In the genomic region with DNA sequence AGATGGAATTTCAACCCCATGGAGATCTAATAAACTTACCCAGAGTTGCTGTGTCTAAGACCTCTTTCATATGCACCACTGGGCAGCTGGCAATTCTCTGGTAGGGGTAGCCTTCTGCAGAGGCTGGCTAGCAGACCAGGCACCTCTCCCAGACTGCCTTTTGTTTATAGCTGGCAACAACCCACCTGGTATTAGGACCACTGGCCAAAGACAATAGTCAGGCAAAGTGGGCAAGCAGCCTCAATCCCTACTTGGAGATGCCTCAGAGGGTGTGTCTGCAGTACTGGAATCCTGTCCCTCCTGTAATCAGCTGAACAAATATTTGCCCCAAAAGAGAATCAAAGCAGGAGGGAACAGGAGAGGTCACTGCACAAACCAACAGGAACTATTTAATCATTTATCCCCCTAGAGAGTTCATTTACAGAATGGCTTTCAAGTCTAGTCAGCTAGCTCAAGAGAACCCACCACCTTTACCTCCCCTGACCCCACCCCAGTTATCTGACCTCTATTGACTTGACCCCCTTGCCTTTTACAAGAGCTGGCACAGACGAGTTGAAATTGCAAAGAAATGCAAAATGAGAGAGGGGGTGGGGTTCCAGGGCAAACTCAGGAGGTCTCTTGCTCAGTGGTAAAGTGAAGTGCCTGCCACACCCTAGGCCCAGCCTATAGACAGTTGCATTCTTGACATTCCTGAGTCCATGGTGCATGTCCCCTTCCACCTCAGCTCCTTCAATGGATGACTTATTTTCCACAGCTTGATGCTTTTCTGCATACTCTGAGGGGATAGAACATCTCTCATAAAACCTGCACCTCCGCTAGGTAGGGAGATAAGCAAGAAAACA, we compare ENCODE assay signal across 8 cellular contexts. TPM values are rescaled to one million over a fixed set of nuclear protein-coding genes. Genes with fewer than 3 reads are reported as not detected.
DNase-seq lines count a peak whose midpoint lies in the region; ATAC-seq and TF ChIP-seq lines count a peak whose summit lies in the region.

No MANE protein-coding gene starts in this region.

- no peaks in the 10 kb centered on the region for H3F3A ChIP-seq in neural cell (ENCODE audit: insufficient read depth, low read length, poor library complexity, severe bottlenecking)

- no peak for TF ChIP-seq RAD21 in neural cell (conservative IDR thresholded peaks at IDR 0.05)

- peak overlapping the region; percentile 24 for H3K9ac ChIP-seq in neural cell (ENCODE audit: low read length)

- peaks cover 71% of the 10 kb centered on the region for H3K36me3 ChIP-seq in RWPE2 (ENCODE audit: low read depth)
- no peaks in the 10 kb centered on the region for H3K36me3 ChIP-seq in neural cell (ENCODE audit: insufficient read depth, low read length)

- H4K20me1 ChIP-seq in neural cell (ENCODE audit: insufficient read depth): peaks cover 3% of the 10 kb centered on the region

- peak overlapping the region; percentile 99 for H3K4me2 ChIP-seq in neural cell (ENCODE audit: low read length)

- no peak overlapping the region for H2AFZ ChIP-seq in neural cell (ENCODE audit: low read depth, low read length)

- H3K79me2 ChIP-seq in neural cell (replicated peaks; ENCODE audit: insufficient read depth, low read length): peaks cover 64% of the 10 kb centered on the region

- peak; percentile 34 for DNase-seq in SIG-M5 treated with dmso at 0.1 percent for 504 hours (lab: John Stamatoyannopoulos, UW; ENCODE audit: unreplicated experiment)
- no peak for DNase-seq in SIG-M5 (lab: John Stamatoyannopoulos, UW)
- DNase-seq in RWPE2 (ENCODE audit: low spot score): peak; percentile 88
- DNase-seq in epithelial cell of proximal tubule (ENCODE audit: low read depth): peak; percentile 80
- DNase-seq in NCI-H2227 treated with DMSO at 0.1 percent for 48 hours (lab: John Stamatoyannopoulos, UW): no peak

- H3K27me3 ChIP-seq in RWPE2 (ENCODE audit: insufficient read depth, poor library complexity, severe bottlenecking): no peaks in the 10 kb centered on the region
- H3K27me3 ChIP-seq in neural cell (ENCODE audit: insufficient read depth, low read depth, low read length): no peaks in the 10 kb centered on the region

- H3K4me1 ChIP-seq in RWPE2 (ENCODE audit: insufficient read depth, poor library complexity, severe bottlenecking): peaks cover 44% of the 10 kb centered on the region

- no peaks in the 10 kb centered on the region for H3K9me3 ChIP-seq in RWPE2 (ENCODE audit: severe bottlenecking)
- no peaks in the 10 kb centered on the region for H3K9me3 ChIP-seq in neural cell (ENCODE audit: low read length)

- H3K27ac ChIP-seq in RWPE2 (ENCODE audit: poor library complexity, severe bottlenecking) (peak overlapping the region; percentile 99), neural cell (ENCODE audit: low read length) (no peak overlapping the region)

- peak overlapping the region; percentile 54 for H3K4me3 ChIP-seq in RWPE2 (ENCODE audit: severe bottlenecking)
- H3K4me3 ChIP-seq in epithelial cell of proximal tubule (ENCODE audit: low read depth, low read length): peak overlapping the region; percentile 85
- H3K4me3 ChIP-seq in neural cell (ENCODE audit: low read length): peak overlapping the region; percentile 73

- TF ChIP-seq EP300 in neural cell (conservative IDR thresholded peaks at IDR 0.05; ENCODE audit: poor library complexity, severe bottlenecking): no peak

- H3K9me2 ChIP-seq in neural cell (ENCODE audit: insufficient read depth, low read length): no peaks in the 10 kb centered on the region

- TF ChIP-seq CTCF in RWPE2 (IDR thresholded peaks at IDR 0.05; ENCODE audit: poor library complexity, severe bottlenecking) (no peak), epithelial cell of proximal tubule (conservative IDR thresholded peaks at IDR 0.05; ENCODE audit: low read depth, low read length) (no peak), neural cell (IDR thresholded peaks at IDR 0.05; ENCODE audit: poor library complexity, severe bottlenecking) (no peak)

- peak; percentile 50 for ATAC-seq in RWPE2 (ENCODE audit: low read depth)
- ATAC-seq in HG03571 (IDR thresholded peaks at IDR 0.05; ENCODE audit: unreplicated experiment): no peak
- no peak for ATAC-seq in GM18907 (IDR thresholded peaks at IDR 0.05; ENCODE audit: unreplicated experiment)

TF ChIP-seq in neural cell, 6 proteins besides CTCF, POLR2A, EP300 and RAD21:
- TF ChIP-seq SMC3 (conservative IDR thresholded peaks at IDR 0.05; ENCODE audit: poor library complexity): no peak
- no peak for TF ChIP-seq MXI1 (conservative IDR thresholded peaks at IDR 0.05; ENCODE audit: poor library complexity, severe bottlenecking)
- TF ChIP-seq POLR2AphosphoS5 (IDR thresholded peaks at IDR 0.05): no peak
- TF ChIP-seq, protein P1, sequence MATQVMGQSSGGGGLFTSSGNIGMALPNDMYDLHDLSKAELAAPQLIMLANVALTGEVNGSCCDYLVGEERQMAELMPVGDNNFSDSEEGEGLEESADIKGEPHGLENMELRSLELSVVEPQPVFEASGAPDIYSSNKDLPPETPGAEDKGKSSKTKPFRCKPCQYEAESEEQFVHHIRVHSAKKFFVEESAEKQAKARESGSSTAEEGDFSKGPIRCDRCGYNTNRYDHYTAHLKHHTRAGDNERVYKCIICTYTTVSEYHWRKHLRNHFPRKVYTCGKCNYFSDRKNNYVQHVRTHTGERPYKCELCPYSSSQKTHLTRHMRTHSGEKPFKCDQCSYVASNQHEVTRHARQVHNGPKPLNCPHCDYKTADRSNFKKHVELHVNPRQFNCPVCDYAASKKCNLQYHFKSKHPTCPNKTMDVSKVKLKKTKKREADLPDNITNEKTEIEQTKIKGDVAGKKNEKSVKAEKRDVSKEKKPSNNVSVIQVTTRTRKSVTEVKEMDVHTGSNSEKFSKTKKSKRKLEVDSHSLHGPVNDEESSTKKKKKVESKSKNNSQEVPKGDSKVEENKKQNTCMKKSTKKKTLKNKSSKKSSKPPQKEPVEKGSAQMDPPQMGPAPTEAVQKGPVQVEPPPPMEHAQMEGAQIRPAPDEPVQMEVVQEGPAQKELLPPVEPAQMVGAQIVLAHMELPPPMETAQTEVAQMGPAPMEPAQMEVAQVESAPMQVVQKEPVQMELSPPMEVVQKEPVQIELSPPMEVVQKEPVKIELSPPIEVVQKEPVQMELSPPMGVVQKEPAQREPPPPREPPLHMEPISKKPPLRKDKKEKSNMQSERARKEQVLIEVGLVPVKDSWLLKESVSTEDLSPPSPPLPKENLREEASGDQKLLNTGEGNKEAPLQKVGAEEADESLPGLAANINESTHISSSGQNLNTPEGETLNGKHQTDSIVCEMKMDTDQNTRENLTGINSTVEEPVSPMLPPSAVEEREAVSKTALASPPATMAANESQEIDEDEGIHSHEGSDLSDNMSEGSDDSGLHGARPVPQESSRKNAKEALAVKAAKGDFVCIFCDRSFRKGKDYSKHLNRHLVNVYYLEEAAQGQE (IDR thresholded peaks at IDR 0.05; ENCODE audit: borderline replicate concordance): no peak
- no peak for TF ChIP-seq EZH2 (IDR thresholded peaks at IDR 0.05; ENCODE audit: borderline replicate concordance, insufficient read depth, low read length, poor library complexity, severe bottlenecking)
- TF ChIP-seq TAF1 (IDR thresholded peaks at IDR 0.05; ENCODE audit: low read depth): no peak

RNA-seq across cellular contexts. Expression of a gene that starts 2.8 kb away (rescaled TPM):
- 197 and 209 TPM in 2 replicates for total RNA-seq in epithelial cell of proximal tubule
- polyA plus RNA-seq in neural cell: 125 and 134 TPM in 2 replicates
- 140 and 152 TPM in 2 replicates for polyA minus RNA-seq in neural cell

RNA-seq across cellular contexts. Expression of a gene that starts 19.2 kb away (rescaled TPM):
- total RNA-seq in epithelial cell of proximal tubule: 126 and 147 TPM in 2 replicates
- polyA plus RNA-seq in neural cell: 1.6 and 2.1 TPM in 2 replicates
- polyA minus RNA-seq in neural cell: 6.3 and 8.5 TPM in 2 replicates

Comparison
In these comparisons a context has a peak if more than half of its experiments do, and no peak if none do; other contexts are left out.
1. DNase-seq: peak in SIG-M5 treated with dmso at 0.1 percent for 504 hours (single experiment), RWPE2 (single experiment) and epithelial cell of proximal tubule (single experiment); none in SIG-M5 (single experiment) and NCI-H2227 treated with DMSO at 0.1 percent for 48 hours (single experiment).
2. Peak in every context shown above with its lines, with median percentiles within 50 percentile points of each other: H3K4me3 ChIP-seq.